ENCODE assay signal across 17 cellular contexts in genomic region chr17:14747576-14747940, GRCh38.
A peak's percentile ranks its signal among the peaks of the same experiment; 100 is the strongest.
DNase-seq lines count a peak whose midpoint lies in the region; FAIRE-seq and TF ChIP-seq lines count a peak whose summit lies in the region.
"Had no signal": no experiment of that assay in that cellular context is flagged by ENCODE, and none has a peak within 500 bp of the region (broad histone marks: within the 10 kb centered on the region; RNA-seq: fewer than 3 reads in every experiment).

No MANE protein-coding gene starts in this region.

- DNase-seq in AG09309 (ENCODE audit: low read depth) (peak; percentile 52), OCI-LY7 (ENCODE audit: low spot score) (no peak), fibroblast of the aortic adventitia (ENCODE audit: low read depth) (peak; percentile 39), skeletal muscle cell (ENCODE audit: low read depth) (peak; percentile 63), NCI-H128 (lab: John Stamatoyannopoulos, UW; ENCODE audit: unreplicated experiment) (no peak), kidney (no peak), SHP77 treated with DMSO at 0.1 percent for 48 hours (lab: John Stamatoyannopoulos, UW) (no peak)
- DNase-seq: BE2C; CD8-positive, alpha-beta T cell; DND-41; NCI-H1105 treated with DMSO at 0.1 percent for 48 hours; NCI-H1930; NCI-H2171; NCI-H774 had no signal

- H3K9me3 ChIP-seq in OCI-LY7 (ENCODE audit: low read length) (0 out of 2 replicates have a peak, but pooled peaks cover 4% of the 10 kb centered on the region), kidney (ENCODE audit: control insufficient read depth in 1 of 2, low read length in 2 of 2) (no peaks in the 10 kb centered on the region)
- H3K9me3 ChIP-seq: BE2C had no signal

- H4K20me1 ChIP-seq in OCI-LY7 (ENCODE audit: insufficient read depth, low read length) = no peaks in the 10 kb centered on the region

- no TSS peak for BruUV-seq in OCI-LY7 (replicated peaks; lab: Mats Ljungman, UMichigan)

- H3K36me3 ChIP-seq in OCI-LY7 (ENCODE audit: insufficient read depth, low read length) (no peaks in the 10 kb centered on the region; the same call in 1 of the 2 replicates), kidney (ENCODE audit: control insufficient read depth in 1 of 2, insufficient read depth in 2 of 2, low read length in 2 of 2) (no peaks in the 10 kb centered on the region)
- H3K36me3 ChIP-seq: BE2C had no signal

- peak overlapping the region; percentile 57; the same call in 1 of the 2 replicates for H2AFZ ChIP-seq in OCI-LY7 (ENCODE audit: low read length)

- H3K4me3 ChIP-seq in AG09309 (ENCODE audit: control insufficient read depth, low read depth, low read length) = no peak overlapping the region
- H3K4me3 ChIP-seq in OCI-LY7 (ENCODE audit: low read depth, low read length, poor library complexity, severe bottlenecking) = no peak overlapping the region
- no peak overlapping the region for H3K4me3 ChIP-seq in fibroblast of the aortic adventitia (ENCODE audit: low read depth, low read length)
- H3K4me3 ChIP-seq in skeletal muscle cell (ENCODE audit: low read depth, low read length) = no peak overlapping the region
- H3K4me3 ChIP-seq in kidney (ENCODE audit: low read length in 2 of 2) = no peak overlapping the region
- H3K4me3 ChIP-seq: A549 had no signal

- H3K79me2 ChIP-seq in OCI-LY7 (ENCODE audit: insufficient read depth, low read depth, low read length) = no peaks in the 10 kb centered on the region

- H3K4me1 ChIP-seq in OCI-LY7 (ENCODE audit: insufficient read depth, low read length, poor library complexity, severe bottlenecking) (peaks cover 24% of the 10 kb centered on the region), kidney (ENCODE audit: control insufficient read depth in 1 of 2, insufficient read depth in 1 of 2, low read depth in 1 of 2, low read length in 2 of 2) (no peaks in the 10 kb centered on the region)
- H3K4me1 ChIP-seq: BE2C had no signal

- POLR2A ChIA-PET in OCI-LY7 (lab: Charles Lee) = interaction anchor here (1.2 kb wide), 1 partner anchor 51 kb away, joined by 3 read pairs; no protein-coding TSS in a partner anchor

- CTCF ChIA-PET in OCI-LY7 (lab: Charles Lee; ENCODE audit: unreplicated experiment) = interaction anchor here (0.5 to 0.6 kb wide), 2 partner anchors 91 to 168 kb away, joined by 3 read pairs; no protein-coding TSS in a partner anchor

- FAIRE-seq in kidney (lab: Jason Lieb, UNC) = no peak
- FAIRE-seq: A549, D721Med had no signal

- 0 out of 2 replicates have a peak overlapping the region, but pooled peaks have one; percentile 10 for H3K4me2 ChIP-seq in OCI-LY7 (ENCODE audit: low read length)
- H3K4me2 ChIP-seq: A549, KMS-11 had no signal

- no peaks in the 10 kb centered on the region for H3K9me2 ChIP-seq in OCI-LY7 (ENCODE audit: insufficient read depth, low read length)

- no peak overlapping the region for H3K9ac ChIP-seq in kidney (ENCODE audit: low read length in 2 of 2)
- H3K9ac ChIP-seq: KMS-11 had no signal

- H3K27ac ChIP-seq in OCI-LY7 (ENCODE audit: low read depth, low read length, poor library complexity, severe bottlenecking) (no peak overlapping the region), kidney (ENCODE audit: low read depth in 2 of 2, low read length in 2 of 2) (no peak overlapping the region)
- H3K27ac ChIP-seq: KMS-11 had no signal

- no peak for TF ChIP-seq CTCF in AG09309 (IDR thresholded peaks at IDR 0.05; ENCODE audit: control insufficient read depth, insufficient read depth, low read depth, low read length, missing control alignments)
- no peak for TF ChIP-seq CTCF in OCI-LY7 (conservative IDR thresholded peaks at IDR 0.05; ENCODE audit: low read length)
- TF ChIP-seq CTCF in fibroblast of the aortic adventitia (IDR thresholded peaks at IDR 0.05; ENCODE audit: insufficient read depth, low read length) = no peak
- no peak for TF ChIP-seq CTCF in kidney (IDR thresholded peaks at IDR 0.05; ENCODE audit: borderline replicate concordance, extremely low read depth, insufficient read depth)

- intact Hi-C loops in OCI-LY7 (cut with micrococcal nuclease; ENCODE audit: unreplicated experiment) = no loop called here
- intact Hi-C loops in kidney (cut with DNase I) = no loop called here

Comparison
In these comparisons a context has a peak if more than half of its experiments do, and no peak if none do; other contexts are left out.
1. DNase-seq: peak in AG09309 (single experiment), fibroblast of the aortic adventitia (single experiment) and skeletal muscle cell (single experiment); none in OCI-LY7 (single experiment), NCI-H128 (single experiment), kidney (single experiment) and SHP77 treated with DMSO at 0.1 percent for 48 hours (single experiment).